ENCODE assay signal across 10 cellular contexts in genomic region chr17:42277342-42277712, GRCh38. TPM values are rescaled to one million over a fixed set of nuclear protein-coding genes. Genes with fewer than 3 reads are reported as not detected.
DNase-seq lines count a peak whose midpoint lies in the region; ATAC-seq and TF ChIP-seq lines count a peak whose summit lies in the region.
"Had no signal": no experiment of that assay in that cellular context is flagged by ENCODE, and none has a peak within 500 bp of the region (broad histone marks: within the 10 kb centered on the region; RNA-seq: fewer than 3 reads in every experiment).

No MANE protein-coding gene starts in this region.

- H3K36me3 ChIP-seq in heart right ventricle (no peaks in the 10 kb centered on the region), adrenal gland (replicated peaks in 1 of 2) (no peaks in the 10 kb centered on the region), mucosa of descending colon (ENCODE audit: low read depth) (no peaks in the 10 kb centered on the region), uterus (no peaks in the 10 kb centered on the region)

- TF ChIP-seq POLR2A in adrenal gland (IDR thresholded peaks at IDR 0.05) (no peak), uterus (IDR thresholded peaks at IDR 0.05) (no peak)

- no peaks in the 10 kb centered on the region for H3K9me3 ChIP-seq in heart right ventricle
- H3K9me3 ChIP-seq in adrenal gland (replicated peaks in 1 of 3) = no peaks in the 10 kb centered on the region
- no peaks in the 10 kb centered on the region for H3K9me3 ChIP-seq in mucosa of descending colon
- no peaks in the 10 kb centered on the region for H3K9me3 ChIP-seq in uterus

- intact Hi-C loops in heart right ventricle (cut with DNase I) = loop anchor here in 1 of 10 donors (10.0 kb wide), 1 partner anchor 53 kb away; no protein-coding TSS in a partner anchor
- intact Hi-C loops in Right ventricle myocardium superior (cut with DNase I) = no loop called here
- intact Hi-C loops in adrenal gland (cut with DNase I) = no loop called here
- intact Hi-C loops in mucosa of descending colon (cut with DNase I, micrococcal nuclease) = no loop called here
- intact Hi-C loops in uterus (cut with DNase I; ENCODE audit: low total_unique reads) = no loop called here

- DNase-seq in heart right ventricle (no peak), Right ventricle myocardium superior (no peak), adrenal gland (no peak), mucosa of descending colon (peak in 1 of 3 donors; percentile 17), uterus (no peak), NCI-H128 (lab: John Stamatoyannopoulos, UW; ENCODE audit: unreplicated experiment) (no peak), SW 1271 (lab: John Stamatoyannopoulos, UW) (no peak)
- DNase-seq: NCI-H187 treated with DMSO at 0.1 percent for 48 hours had no signal

- TF ChIP-seq CTCF in heart right ventricle (IDR thresholded peaks at IDR 0.05) (no peak), adrenal gland (IDR thresholded peaks at IDR 0.05) (no peak), mucosa of descending colon (IDR thresholded peaks at IDR 0.05) (no peak), uterus (IDR thresholded peaks at IDR 0.05) (no peak)

- 52 to 54% methylated on average over 6 of the region's 6 CpGs for WGBS in heart right ventricle, 2 donors
- 46 to 84% (median 53%) methylated on average over 4 to 6 of the region's 6 CpGs for WGBS in adrenal gland, 4 donors

- H3K4me3 ChIP-seq in heart right ventricle (peak overlapping the region in 5 of 10 donors; percentile 91 to 99 (median 95)), adrenal gland (peak overlapping the region in 1 of 4 donors; percentile 96), mucosa of descending colon (no peak overlapping the region), uterus (no peak overlapping the region)

- H3K27me3 ChIP-seq in heart right ventricle (no peaks in the 10 kb centered on the region), adrenal gland (no peaks in the 10 kb centered on the region), uterus (no peaks in the 10 kb centered on the region)
- H3K27me3 ChIP-seq: foreskin keratinocyte had no signal

- H3K27ac ChIP-seq in heart right ventricle (peak overlapping the region in 6 of 10 donors; percentile 94 to 97 (median 94)), adrenal gland (peak overlapping the region in 4 of 5 donors; percentile 80 to 96 (median 92)), uterus (peak overlapping the region; percentile 94 to 96)

- ATAC-seq in heart right ventricle (peak in 3 of 8 donors; percentile 1 to 23 (median 21)), Right ventricle myocardium superior (ENCODE audit: poor library complexity) (no peak), mucosa of descending colon (peak; percentile 29), HG03108 (IDR thresholded peaks at IDR 0.05; ENCODE audit: unreplicated experiment) (no peak)

- H3K4me1 ChIP-seq in heart right ventricle (peaks cover 3 to 42% (median 31%) of the 10 kb centered on the region in 9 donors), adrenal gland (replicated peaks in 1 of 2) (peaks cover 8 to 37% of the 10 kb centered on the region in 2 donors), mucosa of descending colon (ENCODE audit: low read depth) (peaks cover 14% of the 10 kb centered on the region), uterus (no peaks in the 10 kb centered on the region)
- H3K4me1 ChIP-seq: foreskin keratinocyte had no signal

RNA-seq across cellular contexts. Expression of gene STAT5B, which starts 1.1 kb away (rescaled TPM):
- total RNA-seq in heart right ventricle (10 to 100 TPM; 26.3 to 34.7 (median 30.8) TPM), Right ventricle myocardium superior (30.0 TPM), adrenal gland (100 to 1,000 TPM in 6 of 8 donors, 10 to 100 TPM in 2; 79.0 to 128 (median 114) TPM), mucosa of descending colon (10 to 100 TPM; 30.1 to 93.0 (median 32.2) TPM), uterus (100 to 1,000 TPM in 3 of 4 donors, 10 to 100 TPM in 1; 72.1 to 187 (median 144) TPM)
- polyA plus RNA-seq in heart right ventricle (10 to 100 TPM; 14.4 to 22.5 TPM), adrenal gland (10 to 100 TPM; 44.7 to 70.6 (median 58.1) TPM)

RNA-seq across cellular contexts. Expression of gene STAT5A, which starts 11.0 kb away (rescaled TPM):
- total RNA-seq in heart right ventricle = 10 to 100 TPM; 13.4 to 28.5 (median 16.1) TPM
- polyA plus RNA-seq in heart right ventricle = 10 to 100 TPM in 1 of 2 donors, 1 to 10 TPM in 1; 8.2 to 11.9 TPM
- total RNA-seq in Right ventricle myocardium superior = 14.9 TPM
- 100 to 1,000 TPM in 4 of 8 donors, 10 to 100 TPM in 4; 39.9 to 169 (median 102) TPM for total RNA-seq in adrenal gland
- polyA plus RNA-seq in adrenal gland = 10 to 100 TPM; 22.6 to 51.4 (median 39.2) TPM
- total RNA-seq in mucosa of descending colon = 10 to 100 TPM; 26.4 to 53.7 (median 29.7) TPM
- 10 to 100 TPM; 30.7 to 69.2 (median 33.9) TPM for total RNA-seq in uterus
